ENCODE assay signal across 1 cellular context in genomic region chr14:23127861-23128260, GRCh38.
TF ChIP-seq lines count a peak whose summit lies in the region.

No MANE protein-coding gene starts in this region.

TF ChIP-seq in K562, 482 proteins besides CTCF, POLR2A, EP300 and RAD21:
- TF ChIP-seq, protein P1, sequence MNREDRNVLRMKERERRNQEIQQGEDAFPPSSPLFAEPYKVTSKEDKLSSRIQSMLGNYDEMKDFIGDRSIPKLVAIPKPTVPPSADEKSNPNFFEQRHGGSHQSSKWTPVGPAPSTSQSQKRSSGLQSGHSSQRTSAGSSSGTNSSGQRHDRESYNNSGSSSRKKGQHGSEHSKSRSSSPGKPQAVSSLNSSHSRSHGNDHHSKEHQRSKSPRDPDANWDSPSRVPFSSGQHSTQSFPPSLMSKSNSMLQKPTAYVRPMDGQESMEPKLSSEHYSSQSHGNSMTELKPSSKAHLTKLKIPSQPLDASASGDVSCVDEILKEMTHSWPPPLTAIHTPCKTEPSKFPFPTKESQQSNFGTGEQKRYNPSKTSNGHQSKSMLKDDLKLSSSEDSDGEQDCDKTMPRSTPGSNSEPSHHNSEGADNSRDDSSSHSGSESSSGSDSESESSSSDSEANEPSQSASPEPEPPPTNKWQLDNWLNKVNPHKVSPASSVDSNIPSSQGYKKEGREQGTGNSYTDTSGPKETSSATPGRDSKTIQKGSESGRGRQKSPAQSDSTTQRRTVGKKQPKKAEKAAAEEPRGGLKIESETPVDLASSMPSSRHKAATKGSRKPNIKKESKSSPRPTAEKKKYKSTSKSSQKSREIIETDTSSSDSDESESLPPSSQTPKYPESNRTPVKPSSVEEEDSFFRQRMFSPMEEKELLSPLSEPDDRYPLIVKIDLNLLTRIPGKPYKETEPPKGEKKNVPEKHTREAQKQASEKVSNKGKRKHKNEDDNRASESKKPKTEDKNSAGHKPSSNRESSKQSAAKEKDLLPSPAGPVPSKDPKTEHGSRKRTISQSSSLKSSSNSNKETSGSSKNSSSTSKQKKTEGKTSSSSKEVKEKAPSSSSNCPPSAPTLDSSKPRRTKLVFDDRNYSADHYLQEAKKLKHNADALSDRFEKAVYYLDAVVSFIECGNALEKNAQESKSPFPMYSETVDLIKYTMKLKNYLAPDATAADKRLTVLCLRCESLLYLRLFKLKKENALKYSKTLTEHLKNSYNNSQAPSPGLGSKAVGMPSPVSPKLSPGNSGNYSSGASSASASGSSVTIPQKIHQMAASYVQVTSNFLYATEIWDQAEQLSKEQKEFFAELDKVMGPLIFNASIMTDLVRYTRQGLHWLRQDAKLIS (CRISPR knock-in tag; IDR thresholded peaks at IDR 0.05): no peak
- TF ChIP-seq, protein P2, sequence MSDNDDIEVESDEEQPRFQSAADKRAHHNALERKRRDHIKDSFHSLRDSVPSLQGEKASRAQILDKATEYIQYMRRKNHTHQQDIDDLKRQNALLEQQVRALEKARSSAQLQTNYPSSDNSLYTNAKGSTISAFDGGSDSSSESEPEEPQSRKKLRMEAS (CRISPR knock-in tag; IDR thresholded peaks at IDR 0.05): 0 out of 2 replicates have a peak, but pooled peaks have one; percentile 2
